In genomic region chr1:212182585-212182984, GRCh38 we compare ENCODE assay signal across 33 cellular contexts.
"Had no signal": no experiment of that assay in that cellular context is flagged by ENCODE, and none has a peak within 500 bp of the region (broad histone marks: within the 10 kb centered on the region; RNA-seq: fewer than 3 reads in every experiment).

No MANE protein-coding gene starts in this region.

- H3K36me3 ChIP-seq: adrenal gland, esophagus muscularis mucosa, gastroesophageal sphincter had no signal

- DNase-seq: activated CD4-positive, alpha-beta memory T cell treated with anti-CD3 and anti-CD28 coated beads for 36 hours; activated CD4-positive, alpha-beta T cell treated with anti-CD3 and anti-CD28 coated beads for 36 hours; activated CD4-positive, alpha-beta T cell treated with anti-CD3 and anti-CD28 coated beads, Interleukin-2, amount 10 ng/mL, durations not matched to agents 24 days and 14 days; activated CD4-positive, CD25-positive, alpha-beta regulatory T cell; activated CD4-positive, CD25-positive, alpha-beta regulatory T cell treated with anti-CD3 and anti-CD28 coated beads, Interleukin-2, amount 50 U/mL, for 72 hours; activated CD8-positive, alpha-beta memory T cell treated with anti-CD3 and anti-CD28 coated beads, Interleukin-2, amount 10 ng/mL, durations not matched to agents 7 days and 5 days; activated CD8-positive, alpha-beta memory T cell treated with anti-CD3 and anti-CD28 coated beads, Interleukin-2, amount 50 U/mL, for 4 hours; activated CD8-positive, alpha-beta T cell treated with anti-CD3 and anti-CD28 coated beads, Interleukin-2, amount 10 ng/mL, durations not matched to agents 7 days and 5 days; activated effector memory CD4-positive, alpha-beta T cell treated with anti-CD3 and anti-CD28 coated beads, Interleukin-2, amount 50 U/mL, for 16 hours; activated naive CD4-positive, alpha-beta T cell treated with anti-CD3 and anti-CD28 coated beads for 36 hours; activated naive CD8-positive, alpha-beta T cell treated with anti-CD3 and anti-CD28 coated beads for 36 hours; activated naive CD8-positive, alpha-beta T cell treated with anti-CD3 and anti-CD28 coated beads, Interleukin-2, amount 50 U/mL, for 24 hours; activated T-cell treated with anti-CD3 and anti-CD28 coated beads, Interleukin-2, amount 50 U/mL, for 1 hour; activated T-cell treated with anti-CD3 and anti-CD28 coated beads, Interleukin-2, amount 50 U/mL, for 48 hours; adrenal gland; amygdala; aorta; body of pancreas; caudate nucleus; cortex of kidney; dermis blood vessel endothelial cell; effector CD4-positive, alpha-beta T cell; effector memory CD8-positive, alpha-beta T cell; erythroblast; foreskin keratinocyte; T-helper 1 cell; T-helper 17 cell had no signal

- H3K36me3 Mint-ChIP-seq: activated CD4-positive, alpha-beta memory T cell treated with anti-CD3 and anti-CD28 coated beads for 36 hours; activated naive CD4-positive, alpha-beta T cell treated with anti-CD3 and anti-CD28 coated beads, Interleukin-2, amount 50 U/mL, for 24 hours; activated naive CD8-positive, alpha-beta T cell treated with anti-CD3 and anti-CD28 coated beads for 36 hours had no signal

- H3K27me3 ChIP-seq: adrenal gland, body of pancreas, esophagus muscularis mucosa, foreskin keratinocyte, gastroesophageal sphincter had no signal

- H3K9me3 Mint-ChIP-seq: activated CD4-positive, alpha-beta memory T cell treated with anti-CD3 and anti-CD28 coated beads for 36 hours; activated naive CD4-positive, alpha-beta T cell treated with anti-CD3 and anti-CD28 coated beads for 36 hours; activated naive CD4-positive, alpha-beta T cell treated with anti-CD3 and anti-CD28 coated beads, Interleukin-2, amount 50 U/mL, for 24 hours; activated naive CD8-positive, alpha-beta T cell treated with anti-CD3 and anti-CD28 coated beads for 36 hours; activated naive CD8-positive, alpha-beta T cell treated with anti-CD3 and anti-CD28 coated beads, Interleukin-2, amount 50 U/mL, for 24 hours; activated T-helper 1 cell treated with anti-CD3 and anti-CD28 coated beads, Interleukin-12 subunit alpha, Interleukin-12 subunit beta, Interleukin-2, Interleukin-4 antibody, amounts not matched to agents 30 ng/mL and 10 ng/mL and 1 ng/mL, durations not matched to agents 14 hours and 24 hours and 36 hours; activated T-helper 2 cell treated with anti-CD3 and anti-CD28 coated beads, Interferon-gamma antibody, Interleukin-2, Interleukin-4, amounts not matched to agents 10 μg/mL and 5 μg/mL and 100 μg/mL, durations not matched to agents 14 hours and 24 hours and 36 hours; effector memory CD8-positive, alpha-beta T cell; T-helper 2 cell treated with Interferon-gamma antibody and Interleukin-4, amounts not matched to agents 5 μg/mL and 100 μg/mL, for 36 hours had no signal

- H3K4me1 ChIP-seq: adrenal gland, body of pancreas, gastroesophageal sphincter had no signal

- H3K4me3 ChIP-seq: adrenal gland, body of pancreas, esophagus muscularis mucosa, gastroesophageal sphincter had no signal

- H3K27ac ChIP-seq: adrenal gland, body of pancreas, esophagus muscularis mucosa, foreskin keratinocyte, gastroesophageal sphincter had no signal

- H3K27ac Mint-ChIP-seq: activated CD4-positive, alpha-beta memory T cell treated with anti-CD3 and anti-CD28 coated beads for 36 hours; activated CD4-positive, alpha-beta T cell treated with anti-CD3 and anti-CD28 coated beads for 36 hours; activated CD4-positive, alpha-beta T cell treated with anti-CD3 and anti-CD28 coated beads, Interleukin-2, amount 10 ng/mL, durations not matched to agents 24 days and 14 days; activated CD8-positive, alpha-beta memory T cell treated with anti-CD3 and anti-CD28 coated beads, Interleukin-2, amount 10 ng/mL, durations not matched to agents 7 days and 5 days; activated CD8-positive, alpha-beta T cell treated with anti-CD3 and anti-CD28 coated beads, Interleukin-2, amount 10 ng/mL, durations not matched to agents 7 days and 5 days; activated naive CD4-positive, alpha-beta T cell treated with anti-CD3 and anti-CD28 coated beads for 36 hours; activated naive CD4-positive, alpha-beta T cell treated with anti-CD3 and anti-CD28 coated beads, Interleukin-2, amount 50 U/mL, for 24 hours; activated naive CD8-positive, alpha-beta T cell treated with anti-CD3 and anti-CD28 coated beads for 36 hours; activated naive CD8-positive, alpha-beta T cell treated with anti-CD3 and anti-CD28 coated beads, Interleukin-2, amount 50 U/mL, for 24 hours; activated T-helper 1 cell treated with anti-CD3 and anti-CD28 coated beads, Interleukin-12 subunit alpha, Interleukin-12 subunit beta, Interleukin-2, Interleukin-4 antibody, amounts not matched to agents 30 ng/mL and 10 ng/mL and 1 ng/mL, durations not matched to agents 14 hours and 24 hours and 36 hours; activated T-helper 2 cell treated with anti-CD3 and anti-CD28 coated beads, Interferon-gamma antibody, Interleukin-2, Interleukin-4, amounts not matched to agents 10 μg/mL and 5 μg/mL and 100 μg/mL, durations not matched to agents 14 hours and 24 hours and 36 hours; effector memory CD8-positive, alpha-beta T cell; T-helper 17 cell; T-helper 2 cell treated with Interferon-gamma antibody and Interleukin-4, amounts not matched to agents 5 μg/mL and 100 μg/mL, for 36 hours had no signal

- H3K9me3 ChIP-seq: adrenal gland, body of pancreas, esophagus muscularis mucosa, gastroesophageal sphincter had no signal

- ATAC-seq: activated CD4-positive, alpha-beta T cell treated with anti-CD3 and anti-CD28 coated beads for 36 hours; activated CD8-positive, alpha-beta memory T cell treated with anti-CD3 and anti-CD28 coated beads, Interleukin-2, amount 10 ng/mL, durations not matched to agents 7 days and 5 days; activated CD8-positive, alpha-beta T cell treated with anti-CD3 and anti-CD28 coated beads, Interleukin-2, amount 10 ng/mL, durations not matched to agents 7 days and 5 days; activated naive CD8-positive, alpha-beta T cell treated with anti-CD3 and anti-CD28 coated beads, Interleukin-2, amount 50 U/mL, for 24 hours; body of pancreas; effector memory CD8-positive, alpha-beta T cell; foreskin keratinocyte; gastroesophageal sphincter; T-helper 17 cell had no signal

- H3K27me3 Mint-ChIP-seq: activated CD4-positive, alpha-beta memory T cell treated with anti-CD3 and anti-CD28 coated beads for 36 hours; activated CD4-positive, alpha-beta T cell treated with anti-CD3 and anti-CD28 coated beads for 36 hours; activated CD4-positive, alpha-beta T cell treated with anti-CD3 and anti-CD28 coated beads, Interleukin-2, amount 10 ng/mL, durations not matched to agents 24 days and 14 days; activated CD8-positive, alpha-beta memory T cell treated with anti-CD3 and anti-CD28 coated beads, Interleukin-2, amount 10 ng/mL, durations not matched to agents 7 days and 5 days; activated naive CD4-positive, alpha-beta T cell treated with anti-CD3 and anti-CD28 coated beads, Interleukin-2, amount 50 U/mL, for 24 hours; activated naive CD8-positive, alpha-beta T cell treated with anti-CD3 and anti-CD28 coated beads for 36 hours; activated naive CD8-positive, alpha-beta T cell treated with anti-CD3 and anti-CD28 coated beads, Interleukin-2, amount 50 U/mL, for 24 hours; T-helper 17 cell had no signal

- H3K4me3 Mint-ChIP-seq: activated CD4-positive, alpha-beta memory T cell treated with anti-CD3 and anti-CD28 coated beads for 36 hours; activated CD4-positive, alpha-beta T cell treated with anti-CD3 and anti-CD28 coated beads for 36 hours; activated CD4-positive, alpha-beta T cell treated with anti-CD3 and anti-CD28 coated beads, Interleukin-2, amount 10 ng/mL, durations not matched to agents 24 days and 14 days; activated CD8-positive, alpha-beta memory T cell treated with anti-CD3 and anti-CD28 coated beads, Interleukin-2, amount 10 ng/mL, durations not matched to agents 7 days and 5 days; activated CD8-positive, alpha-beta T cell treated with anti-CD3 and anti-CD28 coated beads, Interleukin-2, amount 10 ng/mL, durations not matched to agents 7 days and 5 days; activated naive CD4-positive, alpha-beta T cell treated with anti-CD3 and anti-CD28 coated beads for 36 hours; activated naive CD4-positive, alpha-beta T cell treated with anti-CD3 and anti-CD28 coated beads, Interleukin-2, amount 50 U/mL, for 24 hours; activated naive CD8-positive, alpha-beta T cell treated with anti-CD3 and anti-CD28 coated beads for 36 hours; activated naive CD8-positive, alpha-beta T cell treated with anti-CD3 and anti-CD28 coated beads, Interleukin-2, amount 50 U/mL, for 24 hours; activated T-helper 1 cell treated with anti-CD3 and anti-CD28 coated beads, Interleukin-12 subunit alpha, Interleukin-12 subunit beta, Interleukin-2, Interleukin-4 antibody, amounts not matched to agents 30 ng/mL and 10 ng/mL and 1 ng/mL, durations not matched to agents 14 hours and 24 hours and 36 hours; effector memory CD8-positive, alpha-beta T cell; T-helper 17 cell; T-helper 2 cell treated with Interferon-gamma antibody and Interleukin-4, amounts not matched to agents 5 μg/mL and 100 μg/mL, for 36 hours had no signal
